Comparison of ENCODE assay signal across 17 cellular contexts in the genomic region with DNA sequence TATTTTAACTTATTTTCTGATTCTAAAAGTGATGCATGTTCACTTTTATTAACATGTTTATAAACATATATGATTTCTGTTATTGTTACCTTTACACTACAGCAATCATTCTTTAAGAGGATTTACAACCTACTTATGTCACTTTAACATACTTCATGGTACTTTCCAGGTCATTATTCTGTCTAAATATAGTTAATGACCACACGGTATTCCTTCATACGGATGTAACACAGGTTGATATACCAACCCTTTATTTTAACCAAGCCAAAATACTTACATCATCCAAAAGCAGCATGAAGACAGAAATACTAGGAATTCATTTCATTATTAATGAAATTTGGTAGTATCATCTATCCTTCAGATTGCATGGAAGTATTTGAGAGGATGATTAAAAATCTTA. TPM values are rescaled to one million over a fixed set of nuclear protein-coding genes. Genes with fewer than 3 reads are reported as not detected.
DNase-seq lines count a peak whose midpoint lies in the region; ATAC-seq and TF ChIP-seq lines count a peak whose summit lies in the region.
"Had no signal": no experiment of that assay in that cellular context is flagged by ENCODE, and none has a peak within 500 bp of the region (broad histone marks: within the 10 kb centered on the region; RNA-seq: fewer than 3 reads in every experiment).

No MANE protein-coding gene starts in this region.

- ATAC-seq in Right ventricle myocardium superior (ENCODE audit: poor library complexity) (peak; percentile 40), right cardiac atrium (no peak)
- ATAC-seq: stimulated activated naive CD8-positive, alpha-beta T cell treated with anti-CD3 and anti-CD28 coated beads, Interleukin-15, Interleukin-2, amounts not matched to agents 100 U/mL and 50 U/mL, for 24 hours had no signal

- H3K9ac ChIP-seq in endocrine pancreas (ENCODE audit: control insufficient read depth, insufficient read depth, low read length) (no peak overlapping the region), mesenchymal stem cell (ENCODE audit: low read length) (peak overlapping the region; percentile 88)

- no peak overlapping the region for H3K18ac ChIP-seq in mesenchymal stem cell (ENCODE audit: low read depth in 1 of 2, low read length in 2 of 2)

- H2BK12ac ChIP-seq in mesenchymal stem cell (ENCODE audit: low read length in 2 of 2) = no peak overlapping the region

- intact Hi-C loops in Right ventricle myocardium superior (cut with DNase I) = no loop called here
- intact Hi-C loops in right cardiac atrium (cut with DNase I) = no loop called here
- intact Hi-C loops in thyroid gland (cut with DNase I) = no loop called here

- H2BK5ac ChIP-seq in mesenchymal stem cell (ENCODE audit: low read depth, low read length, poor library complexity, severe bottlenecking) = no peak overlapping the region

- no peak overlapping the region for H4K91ac ChIP-seq in mesenchymal stem cell (ENCODE audit: low read length)

- no peak overlapping the region for H3K4me2 ChIP-seq in mesenchymal stem cell (ENCODE audit: low read length, poor library complexity, severe bottlenecking)

- WGBS in right cardiac atrium = 31% methylated on average over 2 of the region's 2 CpGs
- 85% methylated on average over 2 of the region's 2 CpGs for WGBS in mesenchymal stem cell
- 69 to 83% methylated on average over 2 of the region's 2 CpGs for WGBS in thyroid gland, 2 donors

- H2BK120ac ChIP-seq in mesenchymal stem cell (ENCODE audit: low read depth, low read length) = no peak overlapping the region

- peaks cover 3% of the 10 kb centered on the region for H3K79me1 ChIP-seq in mesenchymal stem cell (replicated peaks; ENCODE audit: low read length, poor library complexity, severe bottlenecking)

- H3K9me3 ChIP-seq in right cardiac atrium (ENCODE audit: control insufficient read depth, low read length) = no peaks in the 10 kb centered on the region
- no peaks in the 10 kb centered on the region for H3K9me3 ChIP-seq in endocrine pancreas (ENCODE audit: control insufficient read depth, low read length)
- no peaks in the 10 kb centered on the region for H3K9me3 ChIP-seq in mesenchymal stem cell (ENCODE audit: control insufficient read depth, low read length)
- no peaks in the 10 kb centered on the region for H3K9me3 ChIP-seq in thyroid gland

- no peak overlapping the region for H3K4ac ChIP-seq in mesenchymal stem cell (ENCODE audit: low read depth in 1 of 2, low read length in 2 of 2)

- H3K36me3 ChIP-seq in endocrine pancreas (ENCODE audit: control insufficient read depth, insufficient read depth, low read length) = no peaks in the 10 kb centered on the region
- peaks cover 0 to 20% of the 10 kb centered on the region in 2 experiments for H3K36me3 ChIP-seq in mesenchymal stem cell (ENCODE audit: control insufficient read depth in 1 of 2, insufficient read depth in 2 of 2, low read depth in 1 of 2, low read length in 2 of 2)
- H3K36me3 ChIP-seq in thyroid gland = no peaks in the 10 kb centered on the region

- H3K23ac ChIP-seq in mesenchymal stem cell (ENCODE audit: low read length in 2 of 2) = no peak overlapping the region

- H3K14ac ChIP-seq in mesenchymal stem cell (ENCODE audit: low read length in 2 of 2) = no peak overlapping the region

- no peak overlapping the region for H2BK15ac ChIP-seq in mesenchymal stem cell (ENCODE audit: low read depth, poor library complexity, severe bottlenecking)

- no peak overlapping the region for H4K8ac ChIP-seq in mesenchymal stem cell (ENCODE audit: low read length)

- DNase-seq in Right ventricle myocardium superior (no peak), right cardiac atrium (no peak), mesenchymal stem cell (no peak), thyroid gland (no peak), ACHN (no peak), CD1c-positive myeloid dendritic cell (ENCODE audit: extremely low spot score) (no peak), GF-D8 (lab: John Stamatoyannopoulos, UW) (no peak)
- DNase-seq: activated CD4-positive, alpha-beta T cell treated with anti-CD3 and anti-CD28 coated beads for 4 hours; Calu3; head of caudate nucleus; KG1; NCI-H1694 treated with DMSO at 0.1 percent for 48 hours; NCI-H748 treated with DMSO at 0.1 percent for 48 hours; SHP77 treated with DMSO at 0.1 percent for 48 hours; stimulated activated naive CD8-positive, alpha-beta T cell treated with anti-CD3 and anti-CD28 coated beads, Interleukin-15, Interleukin-2, amounts not matched to agents 100 U/mL and 50 U/mL, for 24 hours had no signal

- in situ Hi-C loops in ACHN (cut with HindIII; ENCODE audit: low pct_ligation_motif_present, low pct_unique_long_range_greater_than_20kb, low sequenced_read_pairs) = no loop called here

- H3K4me3 ChIP-seq in right cardiac atrium (ENCODE audit: low read length) (no peak overlapping the region), endocrine pancreas (ENCODE audit: control insufficient read depth, insufficient read depth, low read length) (peak overlapping the region; percentile 70), mesenchymal stem cell (ENCODE audit: insufficient read depth in 1 of 2, low read depth in 1 of 2, low read length in 2 of 2) (no peak overlapping the region), thyroid gland (replicated peaks in 1 of 3) (no peak overlapping the region)

- H3K27me3 ChIP-seq in right cardiac atrium (ENCODE audit: control insufficient read depth, insufficient read depth) (no peaks in the 10 kb centered on the region), endocrine pancreas (ENCODE audit: control insufficient read depth, insufficient read depth, low read length) (no peaks in the 10 kb centered on the region), mesenchymal stem cell (ENCODE audit: control insufficient read depth in 1 of 2, insufficient read depth in 1 of 2, low read length in 2 of 2) (no peaks in the 10 kb centered on the region), thyroid gland (no peaks in the 10 kb centered on the region)

- no peak overlapping the region for H2AFZ ChIP-seq in mesenchymal stem cell (ENCODE audit: low read depth, low read length)

- no peak overlapping the region for H3K27ac ChIP-seq in right cardiac atrium (ENCODE audit: low read length)
- no peak overlapping the region for H3K27ac ChIP-seq in mesenchymal stem cell (ENCODE audit: low read length, poor library complexity, severe bottlenecking)
- H3K27ac ChIP-seq in thyroid gland = peak overlapping the region; percentile 71 to 76 (median 74)
- H3K27ac ChIP-seq: 22Rv1 had no signal

- H2AK5ac ChIP-seq in mesenchymal stem cell (ENCODE audit: low read length, severe bottlenecking) = no peak overlapping the region

- no peak for TF ChIP-seq POLR2A in thyroid gland (IDR thresholded peaks at IDR 0.05)

- H3K4me1 ChIP-seq in right cardiac atrium (ENCODE audit: control insufficient read depth, insufficient read depth, low read length) (no peaks in the 10 kb centered on the region), endocrine pancreas (ENCODE audit: control insufficient read depth, insufficient read depth, low read length) (peaks cover 12% of the 10 kb centered on the region), mesenchymal stem cell (ENCODE audit: control insufficient read depth, insufficient read depth, low read depth, low read length) (no peaks in the 10 kb centered on the region), thyroid gland (peaks cover 0 to 8% of the 10 kb centered on the region in 2 donors)

- TF ChIP-seq CTCF in thyroid gland (IDR thresholded peaks at IDR 0.05) = no peak

RNA-seq across cellular contexts. Expression of gene PIK3R4, which starts 18.6 kb away (rescaled TPM):
- 10.9 TPM for total RNA-seq in Right ventricle myocardium superior
- 10 to 100 TPM; 15.1 to 19.0 (median 16.8) TPM for total RNA-seq in right cardiac atrium
- polyA plus RNA-seq in right cardiac atrium = 24.6 TPM
- 7.1 TPM for polyA plus RNA-seq in mesenchymal stem cell (2013, experiment 1 of 2)
- 7.2 TPM for polyA plus RNA-seq in mesenchymal stem cell (2013, experiment 2 of 2)
- total RNA-seq in thyroid gland = 10 to 100 TPM; 50.5 to 61.3 (median 54.7) TPM

Comparison
In these comparisons a context has a peak if more than half of its experiments do, and no peak if none do; other contexts are left out.
1. H3K27ac ChIP-seq: peak in thyroid gland (3 of 3); none in right cardiac atrium (single experiment) and mesenchymal stem cell (single experiment).